In the genomic region with DNA sequence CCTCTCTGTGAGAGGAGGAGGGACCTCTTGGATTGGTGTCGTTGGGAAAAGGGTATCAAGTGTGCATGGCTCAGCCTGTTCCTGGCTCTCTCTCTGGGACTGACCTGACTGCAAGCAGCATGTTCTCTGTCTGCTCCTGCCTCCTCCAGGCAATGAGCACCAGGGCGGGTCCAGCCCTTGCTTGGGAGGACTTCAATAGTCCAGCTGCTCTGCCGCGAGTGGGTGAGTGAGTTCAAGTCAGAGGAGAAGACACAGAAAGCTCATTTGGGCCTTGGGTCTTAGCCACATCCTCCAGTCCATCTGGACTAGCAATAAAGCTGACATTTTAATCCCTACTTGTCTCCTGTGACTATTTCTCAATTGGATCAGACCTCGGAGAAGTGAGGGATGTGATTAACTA, we compare ENCODE assay signal across 1 cellular context.
TF ChIP-seq lines count a peak whose summit lies in the region.

No MANE protein-coding gene starts in this region.

TF ChIP-seq in A549, 52 proteins besides CTCF, POLR2A, EP300 and RAD21:
- TF ChIP-seq RFX5 (IDR thresholded peaks at IDR 0.05) (no peak), EHF (CRISPR knock-in tag; IDR thresholded peaks at IDR 0.05) (no peak), ZNF302 (CRISPR knock-in tag; IDR thresholded peaks at IDR 0.05) (no peak), JUN (IDR thresholded peaks at IDR 0.05) (no peak), RARB (CRISPR knock-in tag; IDR thresholded peaks at IDR 0.05) (no peak), CHD2 (IDR thresholded peaks at IDR 0.05; ENCODE audit: low read length, partially characterized antibody) (no peak), REST (IDR thresholded peaks at IDR 0.05) (no peak), CEBPB (IDR thresholded peaks at IDR 0.05) (no peak), HOXB13 (CRISPR knock-in tag; IDR thresholded peaks at IDR 0.05; ENCODE audit: low read depth) (no peak)
- TF ChIP-seq, protein P1, sequence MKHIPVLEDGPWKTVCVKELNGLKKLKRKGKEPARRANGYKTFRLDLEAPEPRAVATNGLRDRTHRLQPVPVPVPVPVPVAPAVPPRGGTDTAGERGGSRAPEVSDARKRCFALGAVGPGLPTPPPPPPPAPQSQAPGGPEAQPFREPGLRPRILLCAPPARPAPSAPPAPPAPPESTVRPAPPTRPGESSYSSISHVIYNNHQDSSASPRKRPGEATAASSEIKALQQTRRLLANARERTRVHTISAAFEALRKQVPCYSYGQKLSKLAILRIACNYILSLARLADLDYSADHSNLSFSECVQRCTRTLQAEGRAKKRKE (CRISPR knock-in tag; IDR thresholded peaks at IDR 0.05; ENCODE audit: low read depth) = no peak
- TF ChIP-seq, protein P2, sequence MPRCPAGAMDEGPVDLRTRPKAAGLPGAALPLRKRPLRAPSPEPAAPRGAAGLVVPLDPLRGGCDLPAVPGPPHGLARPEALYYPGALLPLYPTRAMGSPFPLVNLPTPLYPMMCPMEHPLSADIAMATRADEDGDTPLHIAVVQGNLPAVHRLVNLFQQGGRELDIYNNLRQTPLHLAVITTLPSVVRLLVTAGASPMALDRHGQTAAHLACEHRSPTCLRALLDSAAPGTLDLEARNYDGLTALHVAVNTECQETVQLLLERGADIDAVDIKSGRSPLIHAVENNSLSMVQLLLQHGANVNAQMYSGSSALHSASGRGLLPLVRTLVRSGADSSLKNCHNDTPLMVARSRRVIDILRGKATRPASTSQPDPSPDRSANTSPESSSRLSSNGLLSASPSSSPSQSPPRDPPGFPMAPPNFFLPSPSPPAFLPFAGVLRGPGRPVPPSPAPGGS (IDR thresholded peaks at IDR 0.05) = no peak
